ENCODE assay signal across 22 cellular contexts in genomic region chr7:13845601-13846000, GRCh38.
DNase-seq lines count a peak whose midpoint lies in the region; ATAC-seq, FAIRE-seq and TF ChIP-seq lines count a peak whose summit lies in the region.
"Had no signal": no experiment of that assay in that cellular context is flagged by ENCODE, and none has a peak within 500 bp of the region (broad histone marks: within the 10 kb centered on the region; RNA-seq: fewer than 3 reads in every experiment).

No MANE protein-coding gene starts in this region.

- H3K4me3 ChIP-seq in PC-3 (ENCODE audit: low read length) (no peak overlapping the region), osteoblast (ENCODE audit: insufficient read depth, low read length) (no peak overlapping the region), suprapubic skin (no peak overlapping the region)
- H3K4me3 ChIP-seq: BLaER1, GM12878, GM23248 had no signal

- H3K4me1 Mint-ChIP-seq in activated T-cell treated with anti-CD3 and anti-CD28 coated beads, Interleukin-2, amount 50 U/mL, for 4 hours (ENCODE audit: low read depth) = peaks cover 13% of the 10 kb centered on the region
- H3K4me1 Mint-ChIP-seq: B cell had no signal

- no peak for ATAC-seq in PC-3
- ATAC-seq in activated T-cell treated with anti-CD3 and anti-CD28 coated beads, Interleukin-2, amount 50 U/mL, for 4 hours = no peak
- ATAC-seq: CD8-positive, alpha-beta T cell; GM12878 had no signal

- no peaks in the 10 kb centered on the region for H3K9me2 ChIP-seq in PC-3 (replicated peaks; ENCODE audit: low read length)

- intact Hi-C loops in PC-3 (cut with micrococcal nuclease) = loop anchor here (5.0 kb wide), 1 partner anchor 218 kb away; no protein-coding TSS in a partner anchor

- no peak for TF ChIP-seq EP300 in suprapubic skin (IDR thresholded peaks at IDR 0.05)

- no peaks in the 10 kb centered on the region for H3K27me3 ChIP-seq in PC-3 (ENCODE audit: low read length)
- H3K27me3 ChIP-seq in osteoblast (ENCODE audit: insufficient read depth, low read length) = no peaks in the 10 kb centered on the region
- no peaks in the 10 kb centered on the region for H3K27me3 ChIP-seq in suprapubic skin
- H3K27me3 ChIP-seq: BLaER1 had no signal

- H2AFZ ChIP-seq in PC-3 (ENCODE audit: low read length) (no peak overlapping the region), osteoblast (ENCODE audit: low read length) (no peak overlapping the region)
- H2AFZ ChIP-seq: GM23248 had no signal

- no peak for TF ChIP-seq POLR2A in suprapubic skin (IDR thresholded peaks at IDR 0.05)

- H3K4me3 Mint-ChIP-seq in activated T-cell treated with anti-CD3 and anti-CD28 coated beads, Interleukin-2, amount 50 U/mL, for 4 hours = no peak overlapping the region
- H3K4me3 Mint-ChIP-seq: B cell; CD4-positive, CD25-positive, alpha-beta regulatory T cell; CD8-positive, alpha-beta T cell had no signal

- H3K4me1 ChIP-seq in PC-3 (ENCODE audit: insufficient read depth, low read length) = peaks cover 34% of the 10 kb centered on the region
- peaks cover 25% of the 10 kb centered on the region for H3K4me1 ChIP-seq in osteoblast (ENCODE audit: insufficient read depth, low read length)
- H3K4me1 ChIP-seq in suprapubic skin = peaks cover 8% of the 10 kb centered on the region
- H3K4me1 ChIP-seq: Caco-2 had no signal

- no TSS peak for BruUV-seq in PC-3 (replicated peaks; lab: Mats Ljungman, UMichigan)

- H3K27ac ChIP-seq in PC-3 (ENCODE audit: low read length) (0 out of 2 replicates have a peak overlapping the region, but pooled peaks have one; percentile 7), osteoblast (ENCODE audit: low read depth, low read length) (no peak overlapping the region), suprapubic skin (no peak overlapping the region)
- H3K27ac ChIP-seq: BLaER1, C4-2B, GM23248 had no signal

- H3F3A ChIP-seq in PC-3 (ENCODE audit: low read length, unreplicated experiment) = peaks cover under 1% of the 10 kb centered on the region

- POLR2A ChIA-PET in PC-3 (lab: Charles Lee; ENCODE audit: unreplicated experiment) = no interaction called here

- WGBS in suprapubic skin = 80% methylated on average over 3 of the region's 3 CpGs

- H3K9me3 Mint-ChIP-seq in activated T-cell treated with anti-CD3 and anti-CD28 coated beads, Interleukin-2, amount 50 U/mL, for 4 hours = no peaks in the 10 kb centered on the region
- H3K9me3 Mint-ChIP-seq: CD8-positive, alpha-beta T cell had no signal

- CTCF ChIA-PET in PC-3 (lab: Charles Lee) = no interaction called here

- no peak overlapping the region for H3K4me2 ChIP-seq in PC-3 (ENCODE audit: low read length)
- no peak overlapping the region for H3K4me2 ChIP-seq in osteoblast (ENCODE audit: insufficient read depth, low read length)

- TF ChIP-seq CTCF in PC-3 (conservative IDR thresholded peaks at IDR 0.05; ENCODE audit: low read depth, low read length) (no peak), osteoblast (IDR thresholded peaks at IDR 0.05; ENCODE audit: extremely low read depth, low read depth, low read length) (no peak), suprapubic skin (IDR thresholded peaks at IDR 0.05) (no peak)

- peak; percentile 62 for FAIRE-seq in frontal cortex (lab: Jason Lieb, UNC)
- FAIRE-seq: GM12878, GM19239, H1 had no signal

- H3K36me3 ChIP-seq in PC-3 (ENCODE audit: low read depth, low read length) (no peaks in the 10 kb centered on the region), osteoblast (ENCODE audit: insufficient read depth, low read length) (no peaks in the 10 kb centered on the region), suprapubic skin (no peaks in the 10 kb centered on the region)
- H3K36me3 ChIP-seq: BLaER1 had no signal

- H3K27me3 Mint-ChIP-seq in activated T-cell treated with anti-CD3 and anti-CD28 coated beads, Interleukin-2, amount 50 U/mL, for 4 hours (ENCODE audit: low read depth) = no peaks in the 10 kb centered on the region
- H3K27me3 Mint-ChIP-seq: B cell had no signal

- H3K9me3 ChIP-seq in PC-3 (ENCODE audit: low read length) (no peaks in the 10 kb centered on the region), osteoblast (ENCODE audit: low read depth, low read length) (no peaks in the 10 kb centered on the region), suprapubic skin (no peaks in the 10 kb centered on the region)
- H3K9me3 ChIP-seq: BLaER1, Caco-2 had no signal

- H3K36me3 Mint-ChIP-seq in activated T-cell treated with anti-CD3 and anti-CD28 coated beads, Interleukin-2, amount 50 U/mL, for 4 hours (ENCODE audit: insufficient read depth) = no peaks in the 10 kb centered on the region
- H3K36me3 Mint-ChIP-seq: CD4-positive, CD25-positive, alpha-beta regulatory T cell; CD8-positive, alpha-beta T cell had no signal

- H3K79me2 ChIP-seq in PC-3 (ENCODE audit: low read length) = no peaks in the 10 kb centered on the region
- H3K79me2 ChIP-seq in osteoblast (ENCODE audit: insufficient read depth, low read length) = no peaks in the 10 kb centered on the region

- H4K20me1 ChIP-seq in PC-3 (ENCODE audit: low read length) (no peaks in the 10 kb centered on the region), osteoblast (ENCODE audit: insufficient read depth, low read length) (no peaks in the 10 kb centered on the region)
- H4K20me1 ChIP-seq: BLaER1 had no signal

- H3K9ac ChIP-seq in PC-3 (ENCODE audit: low read length) = no peak overlapping the region
- H3K9ac ChIP-seq: BLaER1, GM23248 had no signal

- DNase-seq in PC-3 (no peak), dermis blood vessel endothelial cell (peak; percentile 16), frontal cortex (ENCODE audit: low spot score in 2 of 2) (no peak), osteoblast (ENCODE audit: insufficient read length, low spot score, missing footprints) (no peak), suprapubic skin (ENCODE audit: low spot score in 2 of 2) (no peak), T-helper 9 cell (no peak)
- no peak for DNase-seq in activated T-cell treated with anti-CD3 and anti-CD28 coated beads, Interleukin-2, amount 50 U/mL, for 4 hours
- DNase-seq: Caco-2; CD4-positive, CD25-positive, alpha-beta regulatory T cell; CD8-positive, alpha-beta T cell; DMS153; DND-41; GDM1; GM23248; H7; HCEC 1CT had no signal
